Comparison of ENCODE assay signal across 2 cellular contexts in genomic region chr1:201504179-201504631, GRCh38.
TF ChIP-seq lines count a peak whose summit lies in the region.

No MANE protein-coding gene starts in this region.

TF ChIP-seq in endothelial cell of umbilical vein, 7 proteins besides CTCF, POLR2A, EP300 and RAD21:
- peak; percentile 49 for TF ChIP-seq POLR2AphosphoS5 (IDR thresholded peaks at IDR 0.05; ENCODE audit: insufficient read depth, low read depth, low read length)
- no peak for TF ChIP-seq JUN (IDR thresholded peaks at IDR 0.05; ENCODE audit: borderline replicate concordance, insufficient read depth, insufficient read length, low read depth)

TF ChIP-seq in neural cell, 6 proteins besides CTCF, POLR2A, EP300 and RAD21:
- TF ChIP-seq TAF1 (IDR thresholded peaks at IDR 0.05; ENCODE audit: low read depth): no peak
- no peak for TF ChIP-seq MXI1 (conservative IDR thresholded peaks at IDR 0.05; ENCODE audit: poor library complexity, severe bottlenecking)
- no peak for TF ChIP-seq POLR2AphosphoS5 (IDR thresholded peaks at IDR 0.05)
TF ChIP-seq in neural cell: peak in this region for 0.
